ENCODE assay signal across 25 cellular contexts in the genomic region with DNA sequence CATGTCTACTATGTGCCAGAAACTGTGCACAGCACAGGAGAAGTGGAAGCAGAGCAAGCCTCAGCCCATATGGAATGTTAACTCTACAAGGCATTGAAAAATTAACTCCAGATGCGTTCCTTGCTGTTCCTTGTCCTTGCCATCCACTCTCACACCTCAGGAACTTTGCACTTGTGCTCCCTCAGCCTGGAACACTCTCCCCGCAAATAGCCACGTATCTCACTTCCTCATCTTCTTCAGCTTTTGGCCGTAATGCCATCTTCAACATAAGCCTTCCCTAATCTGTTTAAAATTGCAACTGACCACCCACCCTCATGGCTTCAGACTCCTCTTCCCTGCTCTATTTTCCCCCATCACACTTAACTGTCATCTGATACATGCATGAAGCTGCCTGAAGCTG.
"Had no signal": no experiment of that assay in that cellular context is flagged by ENCODE, and none has a peak within 500 bp of the region (broad histone marks: within the 10 kb centered on the region; RNA-seq: fewer than 3 reads in every experiment).

No MANE protein-coding gene starts in this region.

- H3K4me3 ChIP-seq: adrenal gland, ascending aorta, gastroesophageal sphincter, heart left ventricle, pancreas, tibial artery had no signal

- ATAC-seq: activated T-cell treated with anti-CD3 and anti-CD28 coated beads, Interleukin-2, amount 50 U/mL, for 4 hours; esophagus mucosa; gastroesophageal sphincter; heart left ventricle; left cardiac atrium; pancreas; right cardiac atrium; stimulated activated naive CD8-positive, alpha-beta T cell treated with anti-CD3 and anti-CD28 coated beads, Interleukin-15, amount 100 ng/mL, for 72 hours; WTC11 had no signal

- H3K27me3 ChIP-seq: adrenal gland, ascending aorta, brain microvascular endothelial cell, gastroesophageal sphincter, heart left ventricle, pancreas, tibial artery had no signal

- H3K4me1 ChIP-seq: adrenal gland had no signal

- DNase-seq: activated CD8-positive, alpha-beta memory T cell treated with anti-CD3 and anti-CD28 coated beads for 24 hours; activated CD8-positive, alpha-beta memory T cell treated with anti-CD3 and anti-CD28 coated beads, Interleukin-2, amount 50 U/mL, for 48 hours; activated naive CD4-positive, alpha-beta T cell; activated T-cell treated with anti-CD3 and anti-CD28 coated beads, Interleukin-2, amount 50 U/mL, for 4 hours; adrenal gland; brain microvascular endothelial cell; caudate nucleus; dermis blood vessel endothelial cell; effector CD8-positive, alpha-beta T cell; heart left ventricle; islet precursor cell; left cardiac atrium; pancreas; right cardiac atrium; stimulated activated CD4-positive, alpha-beta T cell treated with anti-CD3 and anti-CD28 coated beads, Interleukin-12 subunit alpha, Interleukin-12 subunit beta, amount 100 ng/mL, for 4 hours; stimulated activated naive CD8-positive, alpha-beta T cell treated with anti-CD3 and anti-CD28 coated beads, Interleukin-15, amount 100 ng/mL, for 72 hours; T-helper 9 cell; tibial artery had no signal

- H3K27ac Mint-ChIP-seq: activated naive CD8-positive, alpha-beta T cell; activated T-helper 2 cell treated with anti-CD3 and anti-CD28 coated beads, Interferon-gamma antibody, Interleukin-2, Interleukin-4, amounts not matched to agents 10 μg/mL and 5 μg/mL and 100 μg/mL, durations not matched to agents 14 hours and 24 hours and 36 hours; nephron; stimulated activated naive CD8-positive, alpha-beta T cell treated with anti-CD3 and anti-CD28 coated beads, Interleukin-15, amount 100 ng/mL, for 72 hours; WTC11 had no signal

- H3K36me3 Mint-ChIP-seq: activated naive CD8-positive, alpha-beta T cell had no signal

- H3K36me3 ChIP-seq: adrenal gland, ascending aorta, gastroesophageal sphincter, pancreas, tibial artery had no signal

- H3K9me3 ChIP-seq: adrenal gland, ascending aorta, gastroesophageal sphincter, heart left ventricle, pancreas, tibial artery had no signal

- H3K4me3 Mint-ChIP-seq: activated naive CD8-positive, alpha-beta T cell; activated T-cell treated with anti-CD3 and anti-CD28 coated beads, Interleukin-2, amount 50 U/mL, for 4 hours; nephron; stimulated activated naive CD8-positive, alpha-beta T cell treated with anti-CD3 and anti-CD28 coated beads, Interleukin-15, amount 100 ng/mL, for 72 hours; WTC11 had no signal

- H3K27ac ChIP-seq: adrenal gland, brain microvascular endothelial cell, gastroesophageal sphincter, heart left ventricle had no signal

- H3K9me3 Mint-ChIP-seq: activated T-cell treated with anti-CD3 and anti-CD28 coated beads, Interleukin-2, amount 50 U/mL, for 4 hours; activated T-helper 2 cell treated with anti-CD3 and anti-CD28 coated beads, Interferon-gamma antibody, Interleukin-2, Interleukin-4, amounts not matched to agents 10 μg/mL and 5 μg/mL and 100 μg/mL, durations not matched to agents 14 hours and 24 hours and 36 hours; nephron; stimulated activated naive CD8-positive, alpha-beta T cell treated with anti-CD3 and anti-CD28 coated beads, Interleukin-15, amount 100 ng/mL, for 72 hours; WTC11 had no signal
